In genomic region chr6:13014551-13015378, GRCh38 we compare ENCODE assay signal across 11 cellular contexts.
DNase-seq lines count a peak whose midpoint lies in the region; ATAC-seq and TF ChIP-seq lines count a peak whose summit lies in the region.
"Had no signal": no experiment of that assay in that cellular context is flagged by ENCODE, and none has a peak within 500 bp of the region (broad histone marks: within the 10 kb centered on the region; RNA-seq: fewer than 3 reads in every experiment).

No MANE protein-coding gene starts in this region.

- H3K36me3 ChIP-seq in SK-N-SH (replicated peaks in 1 of 2; ENCODE audit: control insufficient read depth in 1 of 2, insufficient read depth in 2 of 2, low read length in 1 of 2) (no peaks in the 10 kb centered on the region), prostate gland (no peaks in the 10 kb centered on the region)

- no peak for TF ChIP-seq EP300 in SK-N-SH (IDR thresholded peaks at IDR 0.05; ENCODE audit: borderline replicate concordance in 1 of 2, low read depth in 1 of 2, low read length in 1 of 2)

- no peak overlapping the region for H3K9ac ChIP-seq in SK-N-SH

- intact Hi-C loops in left ventricle myocardium superior (cut with micrococcal nuclease) = no loop called here
- intact Hi-C loops in prostate gland (cut with DNase I) = no loop called here

- H3K4me1 ChIP-seq in SK-N-SH (ENCODE audit: control insufficient read depth in 1 of 2, insufficient read depth in 2 of 2, low read depth in 1 of 2, low read length in 1 of 2) (peaks cover 0 to 17% of the 10 kb centered on the region in 2 experiments; a peak in 2 of 4 replicates), prostate gland (replicated peaks) (peaks cover 3% of the 10 kb centered on the region)

- WGBS in SK-N-SH (ENCODE audit: low lambda C conversion rate) = 22% methylated on average over 15 of the region's 38 CpGs
- WGBS in prostate gland = 26% methylated on average over 29 of the region's 38 CpGs

- H3K9me3 ChIP-seq in SK-N-SH (no peaks in the 10 kb centered on the region), prostate gland (no peaks in the 10 kb centered on the region)

- no peaks in the 10 kb centered on the region for H3K9me2 ChIP-seq in SK-N-SH

- peak; percentile 14 for DNase-seq in Daoy (ENCODE audit: low read depth)
- peak; percentile 78 for DNase-seq in SK-N-SH
- peak; percentile 62 for DNase-seq in left ventricle myocardium superior
- no peak for DNase-seq in prostate gland (ENCODE audit: low spot score)
- DNase-seq in stimulated activated CD4-positive, alpha-beta T cell treated with anti-CD3 and anti-CD28 coated beads, Interleukin-12 subunit alpha, Interleukin-12 subunit beta, amount 100 ng/mL, for 4 hours = no peak
- DNase-seq in stimulated activated CD8-positive, alpha-beta memory T cell treated with anti-CD3 and anti-CD28 coated beads, Interleukin-4, amount 100 ng/mL, for 48 hours = no peak
- DNase-seq in T-helper 9 cell = no peak
- no peak for DNase-seq in AML-193 (lab: John Stamatoyannopoulos, UW)
- DNase-seq: activated CD8-positive, alpha-beta memory T cell treated with anti-CD3 and anti-CD28 coated beads, Interleukin-2, amount 50 U/mL, for 4 hours; DND-41 had no signal

- no peak for TF ChIP-seq POLR2A in prostate gland (IDR thresholded peaks at IDR 0.05)

- CTCF ChIA-PET in SK-N-SH (lab: Yijun Ruan, JAX) = interaction anchor here (0.6 to 3.7 kb wide), 7 partner anchors 37 to 316 kb away, joined by 3 to 22 read pairs (median 3); no protein-coding TSS in a partner anchor

- 0 out of 2 replicates have a peak, but pooled peaks have one; percentile 4 for TF ChIP-seq RAD21 in SK-N-SH (IDR thresholded peaks at IDR 0.05; ENCODE audit: low read length)

- H3K27me3 ChIP-seq in SK-N-SH (ENCODE audit: insufficient read depth) (peaks cover 36% of the 10 kb centered on the region), prostate gland (replicated peaks; ENCODE audit: insufficient read depth) (peaks cover 3% of the 10 kb centered on the region)

- peak; percentile 62 for ATAC-seq in left ventricle myocardium superior

- H3K4me3 ChIP-seq in SK-N-SH (ENCODE audit: low read depth in 2 of 2, low read length in 1 of 2) (peak overlapping the region in 1 of 2 experiments; percentile 46; a peak in 2 of 4 replicates), prostate gland (peak overlapping the region; percentile 28 to 31)

- H3K27ac ChIP-seq in SK-N-SH (ENCODE audit: low read depth in 2 of 2, low read length in 1 of 2) = peak overlapping the region in 1 of 2 experiments; percentile 53; a peak in 2 of 4 replicates
- no peak overlapping the region for H3K27ac ChIP-seq in prostate gland
- H3K27ac ChIP-seq: RWPE1 had no signal

- H3F3A ChIP-seq in SK-N-SH (replicated peaks; ENCODE audit: insufficient read depth) = no peaks in the 10 kb centered on the region

- no peaks in the 10 kb centered on the region for H3K79me2 ChIP-seq in SK-N-SH (ENCODE audit: insufficient read depth)

- H4K20me1 ChIP-seq in SK-N-SH (ENCODE audit: insufficient read depth) = no peaks in the 10 kb centered on the region

- no peak for TF ChIP-seq CTCF in SK-N-SH (IDR thresholded peaks at IDR 0.05)
- no peak for TF ChIP-seq CTCF in prostate gland (IDR thresholded peaks at IDR 0.05)

- H3K4me2 ChIP-seq in SK-N-SH = peak overlapping the region; percentile 66; the same call in 1 of the 2 replicates

- POLR2A ChIA-PET in SK-N-SH (lab: Yijun Ruan, JAX) = no interaction called here

- no peak overlapping the region for H2AFZ ChIP-seq in SK-N-SH (ENCODE audit: low read depth)

TF ChIP-seq in SK-N-SH, 30 proteins besides CTCF, POLR2A, EP300 and RAD21:
- TF ChIP-seq MAX (IDR thresholded peaks at IDR 0.05; ENCODE audit: low read depth) = no peak
- no peak for TF ChIP-seq RCOR1 (IDR thresholded peaks at IDR 0.05; ENCODE audit: low read length)
- TF ChIP-seq POLR2AphosphoS5 (IDR thresholded peaks at IDR 0.05; ENCODE audit: low read depth, low read length) = no peak
- no peak for TF ChIP-seq SMC3 (IDR thresholded peaks at IDR 0.05; ENCODE audit: low read depth, low read length)
- no peak for TF ChIP-seq GATA2 (CRISPR knock-in tag; IDR thresholded peaks at IDR 0.05)
- TF ChIP-seq RXRA (IDR thresholded peaks at IDR 0.05; ENCODE audit: borderline replicate concordance, low read depth) = no peak
- no peak for TF ChIP-seq MXI1 (IDR thresholded peaks at IDR 0.05; ENCODE audit: low read depth, low read length)
- no peak for TF ChIP-seq FOSL2 (IDR thresholded peaks at IDR 0.05; ENCODE audit: borderline replicate concordance, low read depth)
- no peak for TF ChIP-seq TEAD4 (IDR thresholded peaks at IDR 0.05; ENCODE audit: borderline replicate concordance, insufficient read depth)
- TF ChIP-seq YY1 (IDR thresholded peaks at IDR 0.05; ENCODE audit: low read depth) = no peak
- no peak for TF ChIP-seq GABPA (IDR thresholded peaks at IDR 0.05; ENCODE audit: low read depth)
- TF ChIP-seq NFIC (IDR thresholded peaks at IDR 0.05; ENCODE audit: borderline replicate concordance) = no peak
- TF ChIP-seq REST (IDR thresholded peaks at IDR 0.05; ENCODE audit: low read depth, low read length) = no peak
TF ChIP-seq in SK-N-SH: peak in this region for 0.

Comparison
In these comparisons a context has a peak if more than half of its experiments do, and no peak if none do; other contexts are left out.
1. DNase-seq: peak in Daoy (single experiment), SK-N-SH (single experiment) and left ventricle myocardium superior (single experiment); none in prostate gland (single experiment), stimulated activated CD4-positive, alpha-beta T cell treated with anti-CD3 and anti-CD28 coated beads, Interleukin-12 subunit alpha, Interleukin-12 subunit beta, amount 100 ng/mL, for 4 hours (single experiment), stimulated activated CD8-positive, alpha-beta memory T cell treated with anti-CD3 and anti-CD28 coated beads, Interleukin-4, amount 100 ng/mL, for 48 hours (single experiment), T-helper 9 cell (single experiment) and AML-193 (0 of 2).